ENCODE assay signal across 8 cellular contexts in the genomic region with DNA sequence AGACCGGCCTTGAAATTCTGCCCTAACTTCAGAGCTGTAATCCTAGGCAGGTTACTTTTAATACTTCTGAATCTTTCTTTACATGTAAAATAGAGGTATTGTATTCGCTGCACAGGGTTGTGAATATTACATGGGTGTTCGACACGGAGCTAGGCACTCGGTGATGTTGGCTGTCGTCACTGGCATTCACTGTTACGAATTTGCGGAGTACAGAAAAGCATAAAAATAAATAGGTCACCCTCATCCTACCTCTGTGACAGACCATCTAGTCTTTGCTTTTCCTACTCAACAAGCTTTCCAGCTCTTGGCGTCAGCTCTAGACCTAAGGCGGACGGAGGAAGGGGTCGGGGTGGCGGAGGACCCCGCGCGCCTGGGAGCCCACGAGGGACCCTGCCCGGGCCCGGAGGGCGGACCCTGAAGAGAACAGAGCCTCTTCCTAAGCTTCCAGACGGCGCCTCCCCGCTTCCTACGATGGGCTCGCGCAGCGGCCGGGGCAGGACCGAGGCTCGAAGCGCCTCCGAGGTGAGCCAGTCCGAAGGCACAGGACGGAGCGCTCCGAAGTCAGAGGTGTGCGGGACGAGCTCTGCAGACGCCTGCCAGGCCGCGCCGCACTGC. TPM values are rescaled to one million over a fixed set of nuclear protein-coding genes. Genes with fewer than 3 reads are reported as not detected.
DNase-seq lines count a peak whose midpoint lies in the region; ATAC-seq, FAIRE-seq and TF ChIP-seq lines count a peak whose summit lies in the region.

No MANE protein-coding gene starts in this region.

- H3K27ac ChIP-seq in CD4-positive, CD25-positive, alpha-beta regulatory T cell (ENCODE audit: insufficient read depth, low read length, poor library complexity, severe bottlenecking), result peak overlapping the region; percentile 93
- H3K27ac ChIP-seq in iPS-18a (ENCODE audit: low read length), result no peak overlapping the region
- peak overlapping the region; percentile 77 for H3K27ac ChIP-seq in stomach smooth muscle (ENCODE audit: low read length)

- FAIRE-seq in HTR-8/SVneo (lab: Jason Lieb, UNC), result no peak

- peak overlapping the region; percentile 83 to 92 (median 88) for H3K4me3 Mint-ChIP-seq in CD4-positive, CD25-positive, alpha-beta regulatory T cell

- peak in 2 of 3 donors; percentile 23 to 42 for DNase-seq in CD4-positive, CD25-positive, alpha-beta regulatory T cell
- DNase-seq in adipocyte (ENCODE audit: low read depth) (peak; percentile 25), omental fat pad (ENCODE audit: low spot score) (no peak), HTR-8/SVneo (ENCODE audit: insufficient read length, low spot score) (no peak), NCI-H2107 (lab: John Stamatoyannopoulos, UW) (no peak)

- H3K4me1 ChIP-seq in CD4-positive, CD25-positive, alpha-beta regulatory T cell (ENCODE audit: control insufficient read depth, insufficient read depth, low read length, poor library complexity, severe bottlenecking), result peaks cover 47% of the 10 kb centered on the region
- peaks cover 36% of the 10 kb centered on the region for H3K4me1 ChIP-seq in adipocyte (ENCODE audit: control insufficient read depth, insufficient read depth, low read length)
- H3K4me1 ChIP-seq in iPS-18a (ENCODE audit: control insufficient read depth, low read depth, low read length), result peaks cover 3% of the 10 kb centered on the region
- peaks cover 38% of the 10 kb centered on the region for H3K4me1 ChIP-seq in stomach smooth muscle (ENCODE audit: control insufficient read depth, insufficient read depth, low read length)

- no peaks in the 10 kb centered on the region for H3K9me3 Mint-ChIP-seq in CD4-positive, CD25-positive, alpha-beta regulatory T cell

- no peaks in the 10 kb centered on the region for H3K36me3 Mint-ChIP-seq in CD4-positive, CD25-positive, alpha-beta regulatory T cell

- no peak for ATAC-seq in CD4-positive, CD25-positive, alpha-beta regulatory T cell (ENCODE audit: low read depth in 2 of 2)
- peak; percentile 7 for ATAC-seq in HG03103 (IDR thresholded peaks at IDR 0.05; ENCODE audit: low read depth, unreplicated experiment)
- ATAC-seq in omental fat pad (ENCODE audit: low FRiP score), result no peak

- no peaks in the 10 kb centered on the region for H3K27me3 Mint-ChIP-seq in CD4-positive, CD25-positive, alpha-beta regulatory T cell

- peaks cover 5 to 46% (median 15%) of the 10 kb centered on the region in 4 donors for H3K4me1 Mint-ChIP-seq in CD4-positive, CD25-positive, alpha-beta regulatory T cell

- peak overlapping the region; percentile 69 for H3K4me3 ChIP-seq in CD4-positive, CD25-positive, alpha-beta regulatory T cell (ENCODE audit: low read depth, low read length)
- peak overlapping the region; percentile 94 for H3K4me3 ChIP-seq in adipocyte (ENCODE audit: low read length)
- peak overlapping the region; percentile 94 for H3K4me3 ChIP-seq in iPS-18a (ENCODE audit: low read length)
- H3K4me3 ChIP-seq in stomach smooth muscle (ENCODE audit: low read length in 2 of 2), result peak overlapping the region; percentile 85 to 88

- peaks cover 18% of the 10 kb centered on the region for H3K36me3 ChIP-seq in CD4-positive, CD25-positive, alpha-beta regulatory T cell (ENCODE audit: control insufficient read depth, insufficient read depth, low read length)
- H3K36me3 ChIP-seq in adipocyte (ENCODE audit: control insufficient read depth, insufficient read depth, low read length, severe bottlenecking) (peaks cover 19% of the 10 kb centered on the region), iPS-18a (ENCODE audit: control insufficient read depth, low read depth, low read length) (peaks cover 15% of the 10 kb centered on the region), stomach smooth muscle (ENCODE audit: control insufficient read depth in 2 of 2, insufficient read depth in 2 of 2, low read length in 2 of 2) (peaks cover 7 to 11% of the 10 kb centered on the region in 2 donors)

- no peaks in the 10 kb centered on the region for H3K9me3 ChIP-seq in CD4-positive, CD25-positive, alpha-beta regulatory T cell (ENCODE audit: control insufficient read depth in 2 of 2, low read length in 2 of 2)
- H3K9me3 ChIP-seq in adipocyte (ENCODE audit: control insufficient read depth, low read length), result no peaks in the 10 kb centered on the region
- H3K9me3 ChIP-seq in iPS-18a (ENCODE audit: control insufficient read depth, low read depth, low read length), result no peaks in the 10 kb centered on the region
- no peaks in the 10 kb centered on the region for H3K9me3 ChIP-seq in stomach smooth muscle (ENCODE audit: control insufficient read depth in 2 of 2, low read length in 2 of 2)

- H3K27me3 ChIP-seq in CD4-positive, CD25-positive, alpha-beta regulatory T cell (ENCODE audit: control insufficient read depth, insufficient read depth, low read length), result no peaks in the 10 kb centered on the region
- H3K27me3 ChIP-seq in adipocyte (replicated peaks; ENCODE audit: control insufficient read depth, insufficient read depth, low read length), result no peaks in the 10 kb centered on the region
- H3K27me3 ChIP-seq in iPS-18a (ENCODE audit: control insufficient read depth, insufficient read depth, low read length), result peaks cover 6% of the 10 kb centered on the region
- H3K27me3 ChIP-seq in stomach smooth muscle (ENCODE audit: control insufficient read depth in 1 of 2, insufficient read depth in 2 of 2, low read length in 2 of 2), result no peaks in the 10 kb centered on the region

- TF ChIP-seq CTCF in omental fat pad (IDR thresholded peaks at IDR 0.05), result no peak

- peak overlapping the region; percentile 86 to 92 (median 91) for H3K27ac Mint-ChIP-seq in CD4-positive, CD25-positive, alpha-beta regulatory T cell

- H3K9ac ChIP-seq in adipocyte (ENCODE audit: low read length), result peak overlapping the region; percentile 96
- H3K9ac ChIP-seq in iPS-18a (ENCODE audit: low read length), result peak overlapping the region; percentile 85
- peak overlapping the region; percentile 75 to 84 for H3K9ac ChIP-seq in stomach smooth muscle (ENCODE audit: low read length in 2 of 2)

RNA-seq across cellular contexts. Expression of gene SPG7, which starts 0.9 kb away (rescaled TPM):
- total RNA-seq in CD4-positive, CD25-positive, alpha-beta regulatory T cell, result 184 TPM
- polyA plus RNA-seq in CD4-positive, CD25-positive, alpha-beta regulatory T cell, result 10 to 100 TPM; 34.4 to 41.4 (median 38.1) TPM
- 100 to 1,000 TPM in 1 of 4 donors, 10 to 100 TPM in 3; 68.6 to 125 (median 74.8) TPM for total RNA-seq in omental fat pad

RNA-seq across cellular contexts. Expression of gene ANKRD11, which starts 17.0 kb away (rescaled TPM):
- 323 TPM for total RNA-seq in CD4-positive, CD25-positive, alpha-beta regulatory T cell
- 10 to 100 TPM in 3 of 4 donors, 1 to 10 TPM in 1; 8.7 to 19.4 (median 14.3) TPM for polyA plus RNA-seq in CD4-positive, CD25-positive, alpha-beta regulatory T cell
- 100 to 1,000 TPM in 1 of 4 donors, 10 to 100 TPM in 3; 49.8 to 114 (median 82.2) TPM for total RNA-seq in omental fat pad

RNA-seq across cellular contexts. Expression of gene RPL13, which starts 53.2 kb away (rescaled TPM):
- total RNA-seq in CD4-positive, CD25-positive, alpha-beta regulatory T cell, result 3,164 TPM
- polyA plus RNA-seq in CD4-positive, CD25-positive, alpha-beta regulatory T cell, result 1,000 to 10,000 TPM; 3,297 to 6,519 (median 5,004) TPM
- 1,000 to 10,000 TPM; 4,137 to 5,837 (median 4,637) TPM for total RNA-seq in omental fat pad

Comparison
In these comparisons a context has a peak if more than half of its experiments do, and no peak if none do; other contexts are left out.
1. DNase-seq: peak in CD4-positive, CD25-positive, alpha-beta regulatory T cell (2 of 3) and adipocyte (single experiment); none in omental fat pad (single experiment), HTR-8/SVneo (single experiment) and NCI-H2107 (single experiment).
2. Peak in every context shown above with its lines, with median percentiles within 50 percentile points of each other: H3K4me3 ChIP-seq and H3K9ac ChIP-seq.